29 cellular contexts compared by ENCODE assay signal in genomic region chr17:7223375-7223774, GRCh38. TPM values are rescaled to one million over a fixed set of nuclear protein-coding genes. Genes with fewer than 3 reads are reported as not detected.
DNase-seq lines count a peak whose midpoint lies in the region; FAIRE-seq and TF ChIP-seq lines count a peak whose summit lies in the region.
"Had no signal": no experiment of that assay in that cellular context is flagged by ENCODE, and none has a peak within 500 bp of the region (broad histone marks: within the 10 kb centered on the region; RNA-seq: fewer than 3 reads in every experiment).

No MANE protein-coding gene starts in this region.

- no peak for FAIRE-seq in H54 (lab: Jason Lieb, UNC)
- FAIRE-seq: keratinocyte had no signal

- H3K4me2 ChIP-seq in mesenchymal stem cell (ENCODE audit: low read length, poor library complexity, severe bottlenecking) (no peak overlapping the region), OCI-LY7 (ENCODE audit: low read length) (no peak overlapping the region)
- H3K4me2 ChIP-seq: GM23338, PC-9 had no signal

- H2BK12ac ChIP-seq in mesenchymal stem cell (ENCODE audit: low read length in 2 of 2) = no peak overlapping the region

- no peak overlapping the region for H2BK15ac ChIP-seq in mesenchymal stem cell (ENCODE audit: low read depth, poor library complexity, severe bottlenecking)

- no peak overlapping the region for H2AK5ac ChIP-seq in mesenchymal stem cell (ENCODE audit: low read length, severe bottlenecking)

- no peaks in the 10 kb centered on the region for H3K9me3 ChIP-seq in mesenchymal stem cell (ENCODE audit: control insufficient read depth, low read length)
- no peaks in the 10 kb centered on the region for H3K9me3 ChIP-seq in skeletal muscle tissue (ENCODE audit: control insufficient read depth in 3 of 3, low read length in 3 of 3)
- no peaks in the 10 kb centered on the region for H3K9me3 ChIP-seq in OCI-LY7 (ENCODE audit: low read length)
- H3K9me3 ChIP-seq: ascending aorta had no signal

- H2AFZ ChIP-seq in mesenchymal stem cell (ENCODE audit: low read depth, low read length) (no peak overlapping the region), OCI-LY7 (ENCODE audit: low read length) (no peak overlapping the region)
- H2AFZ ChIP-seq: GM23338, PC-9 had no signal

- H3K79me1 ChIP-seq in mesenchymal stem cell (replicated peaks; ENCODE audit: low read length, poor library complexity, severe bottlenecking) = peaks cover 33% of the 10 kb centered on the region

- no peak for TF ChIP-seq POLR2A in H54 (IDR thresholded peaks at IDR 0.05; ENCODE audit: low read depth, low read length)

- no peak overlapping the region for H3K4ac ChIP-seq in mesenchymal stem cell (ENCODE audit: low read depth in 1 of 2, low read length in 2 of 2)

- H3K4me1 ChIP-seq in mesenchymal stem cell (ENCODE audit: control insufficient read depth, insufficient read depth, low read depth, low read length) (peaks cover 62% of the 10 kb centered on the region), skeletal muscle tissue (ENCODE audit: control insufficient read depth in 3 of 3, insufficient read depth in 3 of 3, low read length in 3 of 3) (peaks cover 54 to 58% (median 55%) of the 10 kb centered on the region in 3 donors), OCI-LY7 (ENCODE audit: insufficient read depth, low read length, poor library complexity, severe bottlenecking) (peaks cover 23% of the 10 kb centered on the region)

- H3K27ac Mint-ChIP-seq in activated T-cell treated with anti-CD3 and anti-CD28 coated beads, Interleukin-2, amount 50 U/mL, for 24 hours = peak overlapping the region; percentile 2
- H3K27ac Mint-ChIP-seq: activated CD8-positive, alpha-beta T cell treated with anti-CD3 and anti-CD28 coated beads, Interleukin-2, amount 10 ng/mL, durations not matched to agents 7 days and 5 days; activated T-helper 2 cell treated with anti-CD3 and anti-CD28 coated beads, Interferon-gamma antibody, Interleukin-2, Interleukin-4, amounts not matched to agents 10 μg/mL and 5 μg/mL and 100 μg/mL, durations not matched to agents 14 hours and 24 hours and 36 hours; CD4-positive, CD25-positive, alpha-beta regulatory T cell; dendritic cell treated with granulocyte-macrophage colony-stimulating factor and Interleukin-4, amounts not matched to agents 40 ng/mL and 50 ng/mL, for 4 days had no signal

- no peak overlapping the region for H3K14ac ChIP-seq in mesenchymal stem cell (ENCODE audit: low read length in 2 of 2)

- no peaks in the 10 kb centered on the region for H4K20me1 ChIP-seq in OCI-LY7 (ENCODE audit: insufficient read depth, low read length)

- H3K23ac ChIP-seq in mesenchymal stem cell (ENCODE audit: low read length in 2 of 2) = no peak overlapping the region

- H3K9me3 Mint-ChIP-seq in activated T-cell treated with anti-CD3 and anti-CD28 coated beads, Interleukin-2, amount 50 U/mL, for 24 hours = no peaks in the 10 kb centered on the region
- H3K9me3 Mint-ChIP-seq: activated naive CD4-positive, alpha-beta T cell treated with anti-CD3 and anti-CD28 coated beads, Interleukin-2, amount 50 U/mL, for 24 hours; activated T-helper 2 cell treated with anti-CD3 and anti-CD28 coated beads, Interferon-gamma antibody, Interleukin-2, Interleukin-4, amounts not matched to agents 10 μg/mL and 5 μg/mL and 100 μg/mL, durations not matched to agents 14 hours and 24 hours and 36 hours; CD4-positive, CD25-positive, alpha-beta regulatory T cell; dendritic cell treated with granulocyte-macrophage colony-stimulating factor and Interleukin-4, amounts not matched to agents 40 ng/mL and 50 ng/mL, for 4 days; GM23338; naive B cell had no signal

- H3K27ac ChIP-seq in RWPE1 = peak overlapping the region; percentile 99
- peak overlapping the region; percentile 1 for H3K27ac ChIP-seq in mesenchymal stem cell (ENCODE audit: low read length, poor library complexity, severe bottlenecking)
- no peak overlapping the region for H3K27ac ChIP-seq in skeletal muscle tissue (ENCODE audit: low read depth, low read length)
- no peak overlapping the region for H3K27ac ChIP-seq in OCI-LY7 (ENCODE audit: low read depth, low read length, poor library complexity, severe bottlenecking)
- H3K27ac ChIP-seq: ascending aorta, PC-9 had no signal

- POLR2A ChIA-PET in RWPE1 (lab: Yijun Ruan, JAX; ENCODE audit: low non-redundant PET) = no interaction called here
- POLR2A ChIA-PET in OCI-LY7 (lab: Charles Lee) = no interaction called here

- intact Hi-C loops in posterior vena cava (cut with DNase I) (no loop called here), OCI-LY7 (cut with micrococcal nuclease; ENCODE audit: unreplicated experiment) (no loop called here)

- no peaks in the 10 kb centered on the region; the same call in 1 of the 2 replicates for H3K79me2 ChIP-seq in OCI-LY7 (ENCODE audit: insufficient read depth, low read depth, low read length)

- no peak overlapping the region for H4K91ac ChIP-seq in mesenchymal stem cell (ENCODE audit: low read length)

- peaks cover 82% of the 10 kb centered on the region for H3K36me3 Mint-ChIP-seq in activated T-cell treated with anti-CD3 and anti-CD28 coated beads, Interleukin-2, amount 50 U/mL, for 24 hours (ENCODE audit: low read depth)

- no peak overlapping the region for H3K4me3 ChIP-seq in mesenchymal stem cell (ENCODE audit: insufficient read depth in 1 of 2, low read depth in 1 of 2, low read length in 2 of 2)
- H3K4me3 ChIP-seq in skeletal muscle tissue (ENCODE audit: low read length in 3 of 3) = no peak overlapping the region
- H3K4me3 ChIP-seq in OCI-LY7 (ENCODE audit: low read depth, low read length, poor library complexity, severe bottlenecking) = no peak overlapping the region
- H3K4me3 ChIP-seq: ascending aorta, GM23338, PC-9 had no signal

- no peak overlapping the region for H2BK5ac ChIP-seq in mesenchymal stem cell (ENCODE audit: low read depth, low read length, poor library complexity, severe bottlenecking)

- peaks cover 37% of the 10 kb centered on the region for H3K4me1 Mint-ChIP-seq in activated T-cell treated with anti-CD3 and anti-CD28 coated beads, Interleukin-2, amount 50 U/mL, for 24 hours (ENCODE audit: low read depth)

- BruUV-seq in OCI-LY7 (replicated peaks; lab: Mats Ljungman, UMichigan) = no TSS peak

- peaks cover 70 to 72% of the 10 kb centered on the region in 2 experiments for H3K36me3 ChIP-seq in mesenchymal stem cell (ENCODE audit: control insufficient read depth in 1 of 2, insufficient read depth in 2 of 2, low read depth in 1 of 2, low read length in 2 of 2)
- peaks cover 67 to 73% (median 70%) of the 10 kb centered on the region in 3 donors for H3K36me3 ChIP-seq in skeletal muscle tissue (ENCODE audit: control insufficient read depth in 3 of 3, insufficient read depth in 3 of 3, low read length in 3 of 3)
- peaks cover 76% of the 10 kb centered on the region for H3K36me3 ChIP-seq in OCI-LY7 (ENCODE audit: insufficient read depth, low read length)

- WGBS in mesenchymal stem cell = 92% methylated on average over 4 of the region's 4 CpGs

- H3K27me3 ChIP-seq in mesenchymal stem cell (ENCODE audit: control insufficient read depth in 1 of 2, insufficient read depth in 1 of 2, low read length in 2 of 2) = no peaks in the 10 kb centered on the region
- H3K27me3 ChIP-seq in skeletal muscle tissue (ENCODE audit: control insufficient read depth in 3 of 3, insufficient read depth in 3 of 3, low read length in 3 of 3) = no peaks in the 10 kb centered on the region
- H3K27me3 ChIP-seq: ascending aorta had no signal

- H3K9me2 ChIP-seq in OCI-LY7 (ENCODE audit: insufficient read depth, low read length) = no peaks in the 10 kb centered on the region

- H3K4me3 Mint-ChIP-seq in activated T-cell treated with anti-CD3 and anti-CD28 coated beads, Interleukin-2, amount 50 U/mL, for 24 hours = no peak overlapping the region
- H3K4me3 Mint-ChIP-seq: activated CD8-positive, alpha-beta T cell treated with anti-CD3 and anti-CD28 coated beads, Interleukin-2, amount 10 ng/mL, durations not matched to agents 7 days and 5 days; activated naive CD4-positive, alpha-beta T cell treated with anti-CD3 and anti-CD28 coated beads, Interleukin-2, amount 50 U/mL, for 24 hours; dendritic cell treated with granulocyte-macrophage colony-stimulating factor and Interleukin-4, amounts not matched to agents 40 ng/mL and 50 ng/mL, for 4 days; GM23338 had no signal

- no peak overlapping the region for H3K18ac ChIP-seq in mesenchymal stem cell (ENCODE audit: low read depth in 1 of 2, low read length in 2 of 2)

- no peak for DNase-seq in activated T-cell treated with anti-CD3 and anti-CD28 coated beads, Interleukin-2, amount 50 U/mL, for 24 hours
- DNase-seq in activated T-cell treated with anti-CD3 and anti-CD28 coated beads for 4 hours = no peak
- no peak for DNase-seq in RWPE1 (ENCODE audit: low spot score)
- DNase-seq in mesenchymal stem cell = no peak
- DNase-seq in posterior vena cava (ENCODE audit: low spot score) = no peak
- DNase-seq in H54 (ENCODE audit: insufficient read length, low spot score) = no peak
- no peak for DNase-seq in OCI-LY7 (ENCODE audit: low spot score)
- DNase-seq: 8988T; activated CD4-positive, alpha-beta T cell treated with anti-CD3 and anti-CD28 coated beads for 4 hours; activated CD8-positive, alpha-beta T cell treated with anti-CD3 and anti-CD28 coated beads, Interleukin-2, amount 10 ng/mL, durations not matched to agents 7 days and 5 days; CD4-positive, CD25-positive, alpha-beta regulatory T cell; central memory CD4-positive, alpha-beta T cell; Karpas-422; naive B cell; NCI-H2029 treated with DMSO at 0.1 percent for 48 hours; NCI-H226; NCI-H69; occipital lobe; PC-9; SIG-M5; stimulated activated naive CD4-positive, alpha-beta T cell; T-helper 9 cell had no signal

- CTCF ChIA-PET in RWPE1 (lab: Yijun Ruan, JAX) (no interaction called here), OCI-LY7 (lab: Charles Lee; ENCODE audit: unreplicated experiment) (no interaction called here)

- no peaks in the 10 kb centered on the region for H3K27me3 Mint-ChIP-seq in activated T-cell treated with anti-CD3 and anti-CD28 coated beads, Interleukin-2, amount 50 U/mL, for 24 hours
- H3K27me3 Mint-ChIP-seq: activated naive CD4-positive, alpha-beta T cell treated with anti-CD3 and anti-CD28 coated beads, Interleukin-2, amount 50 U/mL, for 24 hours; CD4-positive, CD25-positive, alpha-beta regulatory T cell; dendritic cell treated with granulocyte-macrophage colony-stimulating factor and Interleukin-4, amounts not matched to agents 40 ng/mL and 50 ng/mL, for 4 days; naive B cell had no signal

- TF ChIP-seq CTCF in RWPE1 (conservative IDR thresholded peaks at IDR 0.05; ENCODE audit: low read depth) (no peak), OCI-LY7 (conservative IDR thresholded peaks at IDR 0.05; ENCODE audit: low read length) (no peak)

- no peak overlapping the region for H4K8ac ChIP-seq in mesenchymal stem cell (ENCODE audit: low read length)

- no peak overlapping the region for H2BK120ac ChIP-seq in mesenchymal stem cell (ENCODE audit: low read depth, low read length)

- H3K9ac ChIP-seq in mesenchymal stem cell (ENCODE audit: low read length) (no peak overlapping the region), skeletal muscle tissue (ENCODE audit: low read depth in 1 of 3, low read length in 3 of 3) (peak overlapping the region in 2 of 3 donors; percentile 40 to 51)

RNA-seq across cellular contexts. Expression of gene ACADVL, which starts 3.6 kb away (rescaled TPM):
- polyA plus RNA-seq in mesenchymal stem cell (2013, experiment 1 of 2) = 273 TPM
- 278 TPM for polyA plus RNA-seq in mesenchymal stem cell (2013, experiment 2 of 2)
- total RNA-seq in skeletal muscle tissue = 119 TPM
- 100 to 1,000 TPM; 444 to 567 TPM for total RNA-seq in posterior vena cava
- total RNA-seq in OCI-LY7 (2014; rRNA removed; shearing (Covaris generic)) = 226 and 297 TPM in 2 replicates
- 204 and 238 TPM in 2 replicates for total RNA-seq in OCI-LY7 (2022)

RNA-seq across cellular contexts. Expression of gene DLG4, which starts 3.7 kb away (rescaled TPM):
- 21.6 TPM for polyA plus RNA-seq in mesenchymal stem cell (2013, experiment 1 of 2)
- polyA plus RNA-seq in mesenchymal stem cell (2013, experiment 2 of 2) = 20.4 TPM
- total RNA-seq in skeletal muscle tissue (7.3 TPM), posterior vena cava (10 to 100 TPM; 20.8 to 21.2 TPM), OCI-LY7 (2022) (27.3 and 30.2 TPM in 2 replicates)
- total RNA-seq in OCI-LY7 (2014; rRNA removed; shearing (Covaris generic)) = 9.0 and 15.4 TPM in 2 replicates

RNA-seq across cellular contexts. Expression of gene DVL2, which starts 10.9 kb away (rescaled TPM):
- polyA plus RNA-seq in mesenchymal stem cell (2013, experiment 1 of 2) = 40.7 TPM
- polyA plus RNA-seq in mesenchymal stem cell (2013, experiment 2 of 2) = 39.7 TPM
- total RNA-seq in skeletal muscle tissue = 63.2 TPM
- total RNA-seq in posterior vena cava = 10 to 100 TPM; 21.9 to 26.7 TPM
- 84.3 and 98.8 TPM in 2 replicates for total RNA-seq in OCI-LY7 (2014; rRNA removed; shearing (Covaris generic))
- 99.9 and 100 TPM in 2 replicates for total RNA-seq in OCI-LY7 (2022)

RNA-seq across cellular contexts. Expression of gene PHF23, which starts 15.9 kb away (rescaled TPM):
- polyA plus RNA-seq in mesenchymal stem cell (2013, experiment 1 of 2) = 117 TPM
- polyA plus RNA-seq in mesenchymal stem cell (2013, experiment 2 of 2) = 119 TPM
- 30.3 TPM for total RNA-seq in skeletal muscle tissue
- total RNA-seq in posterior vena cava = 10 to 100 TPM; 20.4 to 27.5 TPM
- total RNA-seq in OCI-LY7 (2014; rRNA removed; shearing (Covaris generic)) = 47.7 and 50.8 TPM in 2 replicates
- total RNA-seq in OCI-LY7 (2022) = 36.5 and 43.3 TPM in 2 replicates

RNA-seq across cellular contexts. Expression of gene GABARAP, which starts 18.9 kb away (rescaled TPM):
- 1,180 TPM for polyA plus RNA-seq in mesenchymal stem cell (2013, experiment 1 of 2)
- polyA plus RNA-seq in mesenchymal stem cell (2013, experiment 2 of 2) = 1,203 TPM
- total RNA-seq in skeletal muscle tissue = 259 TPM
- total RNA-seq in posterior vena cava = 100 to 1,000 TPM; 341 to 405 TPM
- total RNA-seq in OCI-LY7 (2014; rRNA removed; shearing (Covaris generic)) = 106 and 128 TPM in 2 replicates
- total RNA-seq in OCI-LY7 (2022) = 199 and 207 TPM in 2 replicates

Comparison
In these comparisons a context has a peak if more than half of its experiments do, and no peak if none do; other contexts are left out.
1. H3K27ac ChIP-seq: peak in RWPE1 (single experiment) and mesenchymal stem cell (single experiment); none in skeletal muscle tissue (single experiment) and OCI-LY7 (single experiment).